ENCODE assay signal across 11 cellular contexts in genomic region chr7:37083311-37084096, GRCh38.
DNase-seq lines count a peak whose midpoint lies in the region; ATAC-seq and TF ChIP-seq lines count a peak whose summit lies in the region.
"Had no signal": no experiment of that assay in that cellular context is flagged by ENCODE, and none has a peak within 500 bp of the region (broad histone marks: within the 10 kb centered on the region; RNA-seq: fewer than 3 reads in every experiment).

No MANE protein-coding gene starts in this region.

- H4K8ac ChIP-seq in mesenchymal stem cell (ENCODE audit: low read length) = no peak overlapping the region

- no peak overlapping the region for H3K4me3 ChIP-seq in dorsolateral prefrontal cortex
- H3K4me3 ChIP-seq in mesenchymal stem cell (ENCODE audit: insufficient read depth in 1 of 2, low read depth in 1 of 2, low read length in 2 of 2) = no peak overlapping the region
- no peak overlapping the region for H3K4me3 ChIP-seq in transverse colon

- peak overlapping the region in 57 of 59 donors; percentile 2 to 91 (median 80) for H3K27ac ChIP-seq in dorsolateral prefrontal cortex
- H3K27ac ChIP-seq in mesenchymal stem cell (ENCODE audit: low read length, poor library complexity, severe bottlenecking) = peak overlapping the region; percentile 71
- peak overlapping the region; percentile 47 to 68 (median 54) for H3K27ac ChIP-seq in transverse colon
- H3K27ac ChIP-seq: 22Rv1 had no signal

- H3K4me1 ChIP-seq in mesenchymal stem cell (ENCODE audit: control insufficient read depth, insufficient read depth, low read depth, low read length) (peaks cover 13% of the 10 kb centered on the region), transverse colon (peaks cover 0 to 9% (median 4%) of the 10 kb centered on the region in 4 donors)

- no peaks in the 10 kb centered on the region for H3K79me1 ChIP-seq in mesenchymal stem cell (replicated peaks; ENCODE audit: low read length, poor library complexity, severe bottlenecking)

- 95% methylated on average over 5 of the region's 5 CpGs for WGBS in mesenchymal stem cell
- WGBS in transverse colon (ENCODE audit: low coverage in 1 of 2), 2 donors = 80 to 85% methylated on average over 1 to 5 of the region's 5 CpGs

- peak overlapping the region; percentile 59 for H3K9ac ChIP-seq in mesenchymal stem cell (ENCODE audit: low read length)

- H2BK15ac ChIP-seq in mesenchymal stem cell (ENCODE audit: low read depth, poor library complexity, severe bottlenecking) = no peak overlapping the region

- H3K4me2 ChIP-seq in mesenchymal stem cell (ENCODE audit: low read length, poor library complexity, severe bottlenecking) = no peak overlapping the region

- H3K14ac ChIP-seq in mesenchymal stem cell (ENCODE audit: low read length in 2 of 2) = peak overlapping the region in 1 of 2 experiments; percentile 22

- H3K4ac ChIP-seq in mesenchymal stem cell (ENCODE audit: low read depth in 1 of 2, low read length in 2 of 2) = no peak overlapping the region

- TF ChIP-seq EP300 in transverse colon (IDR thresholded peaks at IDR 0.05; ENCODE audit: low read depth) = no peak

- H3K9me3 ChIP-seq in mesenchymal stem cell (ENCODE audit: control insufficient read depth, low read length) = no peaks in the 10 kb centered on the region
- no peaks in the 10 kb centered on the region for H3K9me3 ChIP-seq in transverse colon

- no peaks in the 10 kb centered on the region for H3K36me3 ChIP-seq in mesenchymal stem cell (ENCODE audit: control insufficient read depth in 1 of 2, insufficient read depth in 2 of 2, low read depth in 1 of 2, low read length in 2 of 2)
- no peaks in the 10 kb centered on the region for H3K36me3 ChIP-seq in transverse colon

- H2BK12ac ChIP-seq in mesenchymal stem cell (ENCODE audit: low read length in 2 of 2) = peak overlapping the region in 1 of 2 experiments; percentile 71

- TF ChIP-seq POLR2A in transverse colon (IDR thresholded peaks at IDR 0.05) = no peak

- no peak for ATAC-seq in left lobe of liver
- no peak for ATAC-seq in GM18519 (IDR thresholded peaks at IDR 0.05; ENCODE audit: low FRiP score, unreplicated experiment)
- ATAC-seq: activated CD4-positive, CD25-positive, alpha-beta regulatory T cell treated with anti-CD3 and anti-CD28 coated beads, Interleukin-2, amount 50 U/mL, for 24 hours had no signal

- peak overlapping the region; percentile 45 to 56 for H3K18ac ChIP-seq in mesenchymal stem cell (ENCODE audit: low read depth in 1 of 2, low read length in 2 of 2)

- intact Hi-C loops in dorsolateral prefrontal cortex (cut with DNase I) = loop anchor here in 1 of 2 donors (1.0 to 10.0 kb wide), 2 partner anchors 51 to 99 kb away; no protein-coding TSS in a partner anchor
- intact Hi-C loops in transverse colon (cut with DNase I; ENCODE audit: low total_unique reads) = no loop called here

- H3K23ac ChIP-seq in mesenchymal stem cell (ENCODE audit: low read length in 2 of 2) = no peak overlapping the region

- DNase-seq in DMS 273 (lab: John Stamatoyannopoulos, UW; ENCODE audit: unreplicated experiment) (peak; percentile 27), DMS 273 treated with DMSO at 0.1 percent for 48 hours (lab: John Stamatoyannopoulos, UW) (no peak), dorsolateral prefrontal cortex (peak in 4 of 10 donors; percentile 33 to 61 (median 46)), mesenchymal stem cell (peak; percentile 31), transverse colon (no peak), left lobe of liver (ENCODE audit: low spot score) (no peak), DMS53 treated with DMSO at 0.1 percent for 48 hours (lab: John Stamatoyannopoulos, UW; ENCODE audit: unreplicated experiment) (no peak)
- DNase-seq: activated naive CD4-positive, alpha-beta T cell treated with anti-CD3 and anti-CD28 coated beads, Interleukin-2, amount 10 ng/mL, durations not matched to agents 7 days and 5 days had no signal

- no peak for TF ChIP-seq CTCF in dorsolateral prefrontal cortex (IDR thresholded peaks at IDR 0.05 in 54 of 56, conservative IDR thresholded peaks at IDR 0.05 in 2 of 56; ENCODE audit: low read depth in 1 of 56, partially characterized antibody in 56 of 56)
- TF ChIP-seq CTCF in transverse colon (IDR thresholded peaks at IDR 0.05) = no peak

- H2BK5ac ChIP-seq in mesenchymal stem cell (ENCODE audit: low read depth, low read length, poor library complexity, severe bottlenecking) = peak overlapping the region; percentile 23

- H2AK5ac ChIP-seq in mesenchymal stem cell (ENCODE audit: low read length, severe bottlenecking) = no peak overlapping the region

- no peaks in the 10 kb centered on the region for H3K27me3 ChIP-seq in dorsolateral prefrontal cortex
- H3K27me3 ChIP-seq in mesenchymal stem cell (ENCODE audit: control insufficient read depth in 1 of 2, insufficient read depth in 1 of 2, low read length in 2 of 2) = no peaks in the 10 kb centered on the region
- H3K27me3 ChIP-seq in transverse colon = no peaks in the 10 kb centered on the region

- no peak overlapping the region for H2BK120ac ChIP-seq in mesenchymal stem cell (ENCODE audit: low read depth, low read length)

- no peak overlapping the region for H2AFZ ChIP-seq in mesenchymal stem cell (ENCODE audit: low read depth, low read length)

- in situ Hi-C loops in transverse colon (cut with MboI; ENCODE audit: low pct_ligation_motif_present in 1 of 4, low pct_unique_long_range_greater_than_20kb in 1 of 4, low sequenced_read_pairs in 3 of 4) = no loop called here

- H4K91ac ChIP-seq in mesenchymal stem cell (ENCODE audit: low read length) = no peak overlapping the region

Comparison
In these comparisons a context has a peak if more than half of its experiments do, and no peak if none do; other contexts are left out.
1. DNase-seq: peak in DMS 273 (single experiment) and mesenchymal stem cell (single experiment); none in DMS 273 treated with DMSO at 0.1 percent for 48 hours (single experiment), transverse colon (single experiment), left lobe of liver (single experiment) and DMS53 treated with DMSO at 0.1 percent for 48 hours (single experiment).
2. Peak in every context shown above with its lines, with median percentiles within 50 percentile points of each other: H3K27ac ChIP-seq.